1 cellular context compared by ENCODE assay signal in the genomic region with DNA sequence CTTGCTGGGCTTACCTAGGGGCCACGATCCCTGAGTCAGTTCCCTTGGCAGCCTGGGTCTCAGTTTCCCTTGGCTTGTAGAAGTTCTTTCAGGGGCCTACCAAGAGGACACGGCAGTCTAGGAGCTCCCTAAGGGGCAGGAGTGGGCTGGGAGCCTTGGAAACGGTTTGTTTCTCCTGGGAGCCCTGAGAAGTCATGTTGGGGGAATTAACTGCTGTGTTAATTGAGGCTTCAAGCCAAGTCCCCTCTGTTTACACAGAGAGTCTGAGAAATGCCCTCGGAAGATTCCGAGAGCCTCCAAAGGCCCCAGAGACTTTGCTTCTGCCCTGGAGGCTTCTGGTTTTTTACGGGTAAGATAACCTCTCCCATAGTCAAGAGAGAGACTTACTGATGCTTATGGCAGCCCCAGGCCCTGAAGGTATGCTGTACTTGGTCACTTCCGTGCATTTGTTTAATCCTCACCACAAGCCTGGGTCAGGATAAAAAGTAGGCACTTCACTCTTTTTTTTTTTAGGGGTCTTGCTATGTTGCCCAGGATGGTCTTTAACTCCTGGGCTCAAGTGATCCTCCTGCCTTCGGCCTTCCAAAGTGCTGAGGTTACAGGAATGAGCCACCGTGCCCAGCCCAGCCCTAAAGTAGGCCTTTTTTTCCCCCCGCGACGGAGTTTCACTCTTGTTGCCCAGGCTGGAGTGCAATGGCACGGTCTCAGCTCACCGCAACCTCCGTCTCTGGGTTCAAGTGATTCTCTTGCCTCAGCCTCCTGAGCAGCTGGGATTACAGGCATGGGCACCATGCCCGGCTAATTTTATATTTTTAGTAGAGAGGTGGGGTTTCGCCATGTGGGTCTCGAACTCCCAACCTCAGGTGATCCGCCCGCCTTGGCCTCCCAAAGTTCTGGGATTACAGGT.
A peak's percentile ranks its signal among the peaks of the same experiment; 100 is the strongest.
TF ChIP-seq lines count a peak whose summit lies in the region.

No MANE protein-coding gene starts in this region.

TF ChIP-seq in H1, 55 proteins besides CTCF, POLR2A, EP300 and RAD21:
- 0 out of 2 replicates have a peak, but pooled peaks have one; percentile 11 for TF ChIP-seq POLR2AphosphoS5 (IDR thresholded peaks at IDR 0.05; ENCODE audit: low read depth, low read length)
- no peak for TF ChIP-seq CHD2 (IDR thresholded peaks at IDR 0.05; ENCODE audit: low read length)
